ENCODE assay signal across 33 cellular contexts in genomic region chr2:12333293-12333692, GRCh38.
DNase-seq lines count a peak whose midpoint lies in the region; ATAC-seq and TF ChIP-seq lines count a peak whose summit lies in the region.
"Had no signal": no experiment of that assay in that cellular context is flagged by ENCODE, and none has a peak within 500 bp of the region (broad histone marks: within the 10 kb centered on the region; RNA-seq: fewer than 3 reads in every experiment).

No MANE protein-coding gene starts in this region.

- peaks cover 19% of the 10 kb centered on the region for H3K27me3 Mint-ChIP-seq in progenitor cell of endocrine pancreas
- H3K27me3 Mint-ChIP-seq: B cell; CD4-positive, alpha-beta memory T cell; CD4-positive, alpha-beta T cell; CD4-positive, CD25-positive, alpha-beta regulatory T cell had no signal

- TF ChIP-seq CTCF in epithelial cell of esophagus (IDR thresholded peaks at IDR 0.05; ENCODE audit: insufficient read depth, low read depth, low read length, missing control alignments) (no peak), progenitor cell of endocrine pancreas (IDR thresholded peaks at IDR 0.05; ENCODE audit: unreplicated experiment) (no peak)

- H3K4me1 Mint-ChIP-seq in progenitor cell of endocrine pancreas (ENCODE audit: low read depth) = no peaks in the 10 kb centered on the region
- H3K4me1 Mint-ChIP-seq: CD14-positive monocyte had no signal

- no peaks in the 10 kb centered on the region for H3K36me3 Mint-ChIP-seq in progenitor cell of endocrine pancreas (ENCODE audit: insufficient read depth)
- H3K36me3 Mint-ChIP-seq: CD14-positive monocyte; CD4-positive, alpha-beta memory T cell; CD4-positive, CD25-positive, alpha-beta regulatory T cell; CD8-positive, alpha-beta memory T cell; CD8-positive, alpha-beta T cell had no signal

- H3K4me3 Mint-ChIP-seq in progenitor cell of endocrine pancreas (ENCODE audit: low read depth) = no peak overlapping the region
- H3K4me3 Mint-ChIP-seq: B cell; CD14-positive monocyte; CD4-positive, alpha-beta memory T cell; CD4-positive, alpha-beta T cell; CD4-positive, CD25-positive, alpha-beta regulatory T cell; CD8-positive, alpha-beta memory T cell; CD8-positive, alpha-beta T cell had no signal

- peaks cover 4% of the 10 kb centered on the region for H3K9me3 Mint-ChIP-seq in progenitor cell of endocrine pancreas (ENCODE audit: low read depth)
- H3K9me3 Mint-ChIP-seq: CD4-positive, alpha-beta T cell; CD8-positive, alpha-beta memory T cell; CD8-positive, alpha-beta T cell had no signal

- peak; percentile 53 for ATAC-seq in esophagus mucosa
- ATAC-seq: A549; CD8-positive, alpha-beta T cell had no signal

- no peak overlapping the region for H3K4me3 ChIP-seq in epithelial cell of esophagus (ENCODE audit: low read length)
- H3K4me3 ChIP-seq: A549; BLaER1; BLaER1 treated with 17β-estradiol and CSF1 and Interleukin-3, amounts not matched to agents 10 nM and 100 nM had no signal

- DNase-seq in NCI-H510A treated with DMSO at 0.1 percent for 48 hours (lab: John Stamatoyannopoulos, UW) (peak; percentile 24), NCI-H510A (lab: John Stamatoyannopoulos, UW) (no peak), epithelial cell of esophagus (ENCODE audit: low read depth) (peak; percentile 70), progenitor cell of endocrine pancreas (ENCODE audit: low spot score, unreplicated experiment) (no peak), NCI-H1417 treated with DMSO at 0.1 percent for 48 hours (lab: John Stamatoyannopoulos, UW) (no peak), SHP77 treated with DMSO at 0.1 percent for 48 hours (lab: John Stamatoyannopoulos, UW) (no peak), cerebellum (ENCODE audit: low spot score) (no peak)
- DNase-seq: 8988T; ACHN; AML-193; BE2C; C1 segment of cervical spinal cord; Caco-2; Calu3; CD4-positive, alpha-beta memory T cell; CD4-positive, alpha-beta T cell; CD4-positive, CD25-positive, alpha-beta regulatory T cell; CD8-positive, alpha-beta memory T cell; CD8-positive, alpha-beta T cell; COR-L47; DMS 273 treated with DMSO at 0.1 percent for 48 hours; DMS153; DMS53; DMS79; DMS79 treated with DMSO at 0.1 percent for 48 hours; DND-41; EL had no signal

- peak overlapping the region; percentile 15 for H3K27ac Mint-ChIP-seq in progenitor cell of endocrine pancreas
- H3K27ac Mint-ChIP-seq: B cell; CD14-positive monocyte; CD4-positive, alpha-beta T cell; CD4-positive, CD25-positive, alpha-beta regulatory T cell; CD8-positive, alpha-beta memory T cell; CD8-positive, alpha-beta T cell had no signal

Comparison
In these comparisons a context has a peak if more than half of its experiments do, and no peak if none do; other contexts are left out.
1. DNase-seq: peak in NCI-H510A treated with DMSO at 0.1 percent for 48 hours (single experiment) and epithelial cell of esophagus (single experiment); none in NCI-H510A (single experiment), progenitor cell of endocrine pancreas (single experiment), NCI-H1417 treated with DMSO at 0.1 percent for 48 hours (single experiment), SHP77 treated with DMSO at 0.1 percent for 48 hours (single experiment) and cerebellum (single experiment).